ENCODE assay signal across 9 cellular contexts in the genomic region with DNA sequence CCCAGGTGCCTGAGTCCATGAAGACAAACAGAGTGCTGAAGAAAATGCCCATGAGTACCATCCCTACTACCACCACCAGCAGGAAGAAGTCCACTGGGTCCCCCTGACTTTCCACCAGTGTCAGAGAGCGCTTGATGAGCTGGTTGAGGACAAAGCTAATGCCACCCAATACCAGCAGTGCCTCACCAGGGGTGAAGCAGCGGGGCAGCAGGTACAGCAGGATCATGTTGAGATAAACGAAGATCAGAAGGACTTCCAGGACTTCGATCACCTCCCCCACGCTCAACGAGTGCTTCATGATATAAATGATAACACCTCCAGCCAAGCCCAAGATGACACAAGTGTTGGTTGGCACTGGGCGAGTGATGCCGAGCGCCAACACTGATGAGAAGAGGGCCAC. TPM values are rescaled to one million over a fixed set of nuclear protein-coding genes. Genes with fewer than 3 reads are reported as not detected.
DNase-seq lines count a peak whose midpoint lies in the region; ATAC-seq and TF ChIP-seq lines count a peak whose summit lies in the region.
"Had no signal": no experiment of that assay in that cellular context is flagged by ENCODE, and none has a peak within 500 bp of the region (broad histone marks: within the 10 kb centered on the region; RNA-seq: fewer than 3 reads in every experiment).

No MANE protein-coding gene starts in this region.

- no peaks in the 10 kb centered on the region for H3K27me3 Mint-ChIP-seq in naive thymus-derived CD8-positive, alpha-beta T cell

- H3K36me3 Mint-ChIP-seq in naive thymus-derived CD8-positive, alpha-beta T cell = peaks cover 0 to 15% (median 2%) of the 10 kb centered on the region in 3 donors

- peak overlapping the region; percentile 92 to 99 (median 98) for H3K4me3 Mint-ChIP-seq in naive thymus-derived CD8-positive, alpha-beta T cell

- H3K4me2 ChIP-seq in Karpas-422 (ENCODE audit: low read depth, low read length, poor library complexity, severe bottlenecking) = peak overlapping the region; percentile 98

- H3K4me3 ChIP-seq in AG10803 (ENCODE audit: low read length) (peak overlapping the region; percentile 93), Karpas-422 (ENCODE audit: low read length) (peak overlapping the region; percentile 97), coronary artery (peak overlapping the region; percentile 94)

- H4K20me1 ChIP-seq in Karpas-422 (ENCODE audit: insufficient read depth, low read depth, low read length) = no peaks in the 10 kb centered on the region

- no peaks in the 10 kb centered on the region for H3K27me3 ChIP-seq in Karpas-422 (ENCODE audit: low read length)

- no peak for ATAC-seq in naive thymus-derived CD8-positive, alpha-beta T cell
- ATAC-seq in HG03342 (IDR thresholded peaks at IDR 0.05; ENCODE audit: unreplicated experiment) = no peak

- H3K36me3 ChIP-seq in Karpas-422 (ENCODE audit: insufficient read depth, low read length) = 0 out of 2 replicates have a peak, but pooled peaks cover 3% of the 10 kb centered on the region

- POLR2A ChIA-PET in naive thymus-derived CD8-positive, alpha-beta T cell (lab: Charles Lee) = no interaction called here

- no peaks in the 10 kb centered on the region for H3K9me2 ChIP-seq in Karpas-422 (replicated peaks; ENCODE audit: insufficient read depth, low read length)

- H3K4me1 ChIP-seq in Karpas-422 (ENCODE audit: low read length) = peaks cover 19% of the 10 kb centered on the region

- H3K9me3 ChIP-seq in Karpas-422 (ENCODE audit: low read length) = no peaks in the 10 kb centered on the region

- no peak overlapping the region for H3K27ac ChIP-seq in Karpas-422 (ENCODE audit: low read length)
- H3K27ac ChIP-seq in coronary artery = peak overlapping the region; percentile 92 to 98

- H3K9ac ChIP-seq in Karpas-422 (ENCODE audit: low read length) = peak overlapping the region; percentile 97

- no peak for TF ChIP-seq CTCF in AG10803 (conservative IDR thresholded peaks at IDR 0.05; ENCODE audit: low read length)
- no peak for TF ChIP-seq CTCF in coronary artery (IDR thresholded peaks at IDR 0.05)

- peak overlapping the region; percentile 86 to 100 (median 98) for H3K27ac Mint-ChIP-seq in naive thymus-derived CD8-positive, alpha-beta T cell

- peaks cover 35% of the 10 kb centered on the region for H3K79me2 ChIP-seq in Karpas-422 (ENCODE audit: low read length)

- DNase-seq in AG10803 (ENCODE audit: low read depth) = no peak
- DNase-seq in Karpas-422 = no peak
- DNase-seq in coronary artery (ENCODE audit: low spot score) = no peak
- DNase-seq in naive thymus-derived CD8-positive, alpha-beta T cell = no peak
- no peak for DNase-seq in NCI-H128 (lab: John Stamatoyannopoulos, UW; ENCODE audit: unreplicated experiment)
- no peak for DNase-seq in GF-D8 (lab: John Stamatoyannopoulos, UW)
- no peak for DNase-seq in dermis blood vessel endothelial cell
- DNase-seq: NCI-H1694 treated with DMSO at 0.1 percent for 48 hours had no signal

- H2AFZ ChIP-seq in Karpas-422 (ENCODE audit: low read length) = no peak overlapping the region

- H3K4me1 Mint-ChIP-seq in naive thymus-derived CD8-positive, alpha-beta T cell = peaks cover 17 to 50% (median 31%) of the 10 kb centered on the region in 4 donors

- H3K9me3 Mint-ChIP-seq in naive thymus-derived CD8-positive, alpha-beta T cell = no peaks in the 10 kb centered on the region

RNA-seq across cellular contexts. Expression of a gene that starts 0.9 kb away (rescaled TPM):
- 6.1 and 10.7 TPM in 2 replicates for total RNA-seq in Karpas-422 (2014; rRNA removed; shearing (Covaris generic); ENCODE audit: low replicate concordance)
- total RNA-seq in naive thymus-derived CD8-positive, alpha-beta T cell = 10 to 100 TPM; 10.3 to 11.1 TPM
- polyA plus RNA-seq in naive thymus-derived CD8-positive, alpha-beta T cell = 1 to 10 TPM; 9.0 to 9.2 (median 9.1) TPM
- 38.4 and 45.6 TPM in 2 replicates for total RNA-seq in dermis blood vessel endothelial cell

RNA-seq across cellular contexts. Expression of a gene that starts 1.0 kb away (rescaled TPM):
- total RNA-seq in Karpas-422 (2014; rRNA removed; shearing (Covaris generic); ENCODE audit: low replicate concordance) = 32.1 and 49.0 TPM in 2 replicates
- total RNA-seq in naive thymus-derived CD8-positive, alpha-beta T cell = 10 to 100 TPM; 68.8 to 79.6 TPM
- 10 to 100 TPM; 21.9 to 36.8 (median 29.8) TPM for polyA plus RNA-seq in naive thymus-derived CD8-positive, alpha-beta T cell
- total RNA-seq in dermis blood vessel endothelial cell = 45.6 and 94.3 TPM in 2 replicates

RNA-seq across cellular contexts. Expression of a gene that starts 25.8 kb away (rescaled TPM):
- total RNA-seq in Karpas-422 (2014; rRNA removed; shearing (Covaris generic); ENCODE audit: low replicate concordance) = not detected in 2 replicates
- 1 to 10 TPM; 6.9 to 8.2 TPM for total RNA-seq in naive thymus-derived CD8-positive, alpha-beta T cell
- polyA plus RNA-seq in naive thymus-derived CD8-positive, alpha-beta T cell = 1 to 10 TPM; 2.6 to 7.4 (median 6.2) TPM
- total RNA-seq in dermis blood vessel endothelial cell = 0.85 TPM in 1 of 2 replicates, not detected in the other
